In the genomic region with DNA sequence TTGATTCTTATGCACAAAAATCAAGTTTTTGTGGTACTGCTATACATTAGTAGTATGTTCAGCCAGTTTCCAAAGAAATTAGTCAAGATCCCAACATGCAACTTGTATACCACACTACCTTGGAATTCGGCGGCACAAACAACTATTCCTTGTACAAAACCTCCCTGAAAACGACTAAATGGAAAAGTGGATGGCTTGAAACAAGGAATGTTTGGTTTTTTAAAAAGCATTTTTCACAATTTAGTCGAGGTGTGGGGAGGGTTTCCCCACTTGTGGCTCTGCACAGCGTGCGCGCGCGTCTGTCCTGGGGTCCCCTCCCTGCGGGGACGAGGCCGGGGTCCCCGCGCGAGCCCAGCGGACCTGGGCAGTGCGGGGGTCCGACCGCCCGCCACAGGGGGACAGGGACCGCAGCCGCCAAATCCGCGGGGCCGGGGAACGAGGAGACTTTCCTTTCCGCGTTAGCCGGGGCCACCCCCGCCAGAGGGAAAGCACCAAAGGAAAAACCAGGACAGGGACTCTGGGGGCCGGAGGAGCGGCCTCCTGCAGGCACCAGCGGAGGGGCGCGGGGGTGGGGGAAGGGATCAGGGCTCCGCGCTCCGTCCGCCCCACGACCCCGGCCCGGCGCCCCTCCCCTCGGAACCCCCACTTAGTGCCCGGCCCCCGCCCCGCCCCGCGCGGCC, we compare ENCODE assay signal across 8 cellular contexts. TPM values are rescaled to one million over a fixed set of nuclear protein-coding genes. Genes with fewer than 3 reads are reported as not detected.
DNase-seq lines count a peak whose midpoint lies in the region; ATAC-seq and TF ChIP-seq lines count a peak whose summit lies in the region.

No MANE protein-coding gene starts in this region.

- peaks cover 0 to 2% (median 0%) of the 10 kb centered on the region in 9 donors for H3K9me3 Mint-ChIP-seq in naive thymus-derived CD8-positive, alpha-beta T cell

- peak overlapping the region; percentile 15 to 75 (median 54) for H3K4me3 Mint-ChIP-seq in naive thymus-derived CD8-positive, alpha-beta T cell

- TF ChIP-seq EP300 in esophagus muscularis mucosa (IDR thresholded peaks at IDR 0.05) = no peak

- DNase-seq in AG08396 (ENCODE audit: low spot score) (peak; percentile 73), esophagus muscularis mucosa (ENCODE audit: extremely low spot score) (no peak), putamen (ENCODE audit: low spot score) (no peak)
- DNase-seq in naive thymus-derived CD8-positive, alpha-beta T cell = no peak
- DNase-seq in activated CD8-positive, alpha-beta memory T cell treated with anti-CD3 and anti-CD28 coated beads, Interleukin-2, amount 50 U/mL, for 48 hours = no peak

- H3K27me3 Mint-ChIP-seq in naive thymus-derived CD8-positive, alpha-beta T cell = peaks cover 7 to 43% (median 28%) of the 10 kb centered on the region in 5 donors

- H3K4me1 ChIP-seq in esophagus muscularis mucosa = peaks cover 28 to 45% (median 35%) of the 10 kb centered on the region in 4 donors

- no peaks in the 10 kb centered on the region for H3K9me3 ChIP-seq in esophagus muscularis mucosa

- ATAC-seq in GM18502 (IDR thresholded peaks at IDR 0.05; ENCODE audit: poor library complexity, unreplicated experiment) (peak; percentile 22), HG02885 (IDR thresholded peaks at IDR 0.05; ENCODE audit: poor library complexity, unreplicated experiment) (peak; percentile 24), SK-N-SH treated with all-trans-retinoic acid at 6 μM for 48 hours (peak; percentile 61)
- ATAC-seq in naive thymus-derived CD8-positive, alpha-beta T cell = peak; percentile 5 to 15

- no peak for TF ChIP-seq POLR2A in esophagus muscularis mucosa (IDR thresholded peaks at IDR 0.05; ENCODE audit: low read depth)

- 4% methylated on average over 37 of the region's 50 CpGs for WGBS in esophagus muscularis mucosa

- H3K36me3 ChIP-seq in esophagus muscularis mucosa = no peaks in the 10 kb centered on the region

- no peaks in the 10 kb centered on the region for H3K27me3 ChIP-seq in esophagus muscularis mucosa

- H3K4me3 ChIP-seq in esophagus muscularis mucosa = peak overlapping the region; percentile 83 to 97 (median 86)

- peaks cover 6 to 25% (median 15%) of the 10 kb centered on the region in 4 donors for H3K4me1 Mint-ChIP-seq in naive thymus-derived CD8-positive, alpha-beta T cell

- POLR2A ChIA-PET in naive thymus-derived CD8-positive, alpha-beta T cell (lab: Charles Lee) = no interaction called here

- intact Hi-C loops in esophagus muscularis mucosa (cut with DNase I) = loop anchor here (2.0 to 5.0 kb wide), 2 partner anchors 82 to 144 kb away; no protein-coding TSS in a partner anchor

- H3K36me3 Mint-ChIP-seq in naive thymus-derived CD8-positive, alpha-beta T cell = no peaks in the 10 kb centered on the region

- H3K27ac Mint-ChIP-seq in naive thymus-derived CD8-positive, alpha-beta T cell = peak overlapping the region in 1 of 10 donors; percentile 34

- no peak for TF ChIP-seq CTCF in esophagus muscularis mucosa (IDR thresholded peaks at IDR 0.05)

- H3K27ac ChIP-seq in esophagus muscularis mucosa (replicated peaks in 1 of 4) = peak overlapping the region; percentile 88 to 90 (median 90)

TF ChIP-seq in SK-N-SH treated with all-trans-retinoic acid at 6 μM for 48 hours, 23 proteins besides CTCF, POLR2A, EP300 and RAD21:
- TF ChIP-seq RARB (CRISPR knock-in tag; IDR thresholded peaks at IDR 0.05) (no peak), ZFP30 (CRISPR knock-in tag; IDR thresholded peaks at IDR 0.05) (no peak), ZFP3 (CRISPR knock-in tag; IDR thresholded peaks at IDR 0.05) (no peak), GLIS3 (CRISPR knock-in tag; IDR thresholded peaks at IDR 0.05) (no peak), TOX (CRISPR knock-in tag; IDR thresholded peaks at IDR 0.05; ENCODE audit: borderline replicate concordance) (no peak), ZC3H10 (CRISPR knock-in tag; IDR thresholded peaks at IDR 0.05) (no peak), ESRRG (CRISPR knock-in tag; IDR thresholded peaks at IDR 0.05) (no peak)
- TF ChIP-seq, protein P1, sequence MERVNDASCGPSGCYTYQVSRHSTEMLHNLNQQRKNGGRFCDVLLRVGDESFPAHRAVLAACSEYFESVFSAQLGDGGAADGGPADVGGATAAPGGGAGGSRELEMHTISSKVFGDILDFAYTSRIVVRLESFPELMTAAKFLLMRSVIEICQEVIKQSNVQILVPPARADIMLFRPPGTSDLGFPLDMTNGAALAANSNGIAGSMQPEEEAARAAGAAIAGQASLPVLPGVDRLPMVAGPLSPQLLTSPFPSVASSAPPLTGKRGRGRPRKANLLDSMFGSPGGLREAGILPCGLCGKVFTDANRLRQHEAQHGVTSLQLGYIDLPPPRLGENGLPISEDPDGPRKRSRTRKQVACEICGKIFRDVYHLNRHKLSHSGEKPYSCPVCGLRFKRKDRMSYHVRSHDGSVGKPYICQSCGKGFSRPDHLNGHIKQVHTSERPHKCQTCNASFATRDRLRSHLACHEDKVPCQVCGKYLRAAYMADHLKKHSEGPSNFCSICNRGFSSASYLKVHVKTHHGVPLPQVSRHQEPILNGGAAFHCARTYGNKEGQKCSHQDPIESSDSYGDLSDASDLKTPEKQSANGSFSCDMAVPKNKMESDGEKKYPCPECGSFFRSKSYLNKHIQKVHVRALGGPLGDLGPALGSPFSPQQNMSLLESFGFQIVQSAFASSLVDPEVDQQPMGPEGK (CRISPR knock-in tag; IDR thresholded peaks at IDR 0.05; ENCODE audit: borderline replicate concordance) = no peak
- TF ChIP-seq, protein P2, sequence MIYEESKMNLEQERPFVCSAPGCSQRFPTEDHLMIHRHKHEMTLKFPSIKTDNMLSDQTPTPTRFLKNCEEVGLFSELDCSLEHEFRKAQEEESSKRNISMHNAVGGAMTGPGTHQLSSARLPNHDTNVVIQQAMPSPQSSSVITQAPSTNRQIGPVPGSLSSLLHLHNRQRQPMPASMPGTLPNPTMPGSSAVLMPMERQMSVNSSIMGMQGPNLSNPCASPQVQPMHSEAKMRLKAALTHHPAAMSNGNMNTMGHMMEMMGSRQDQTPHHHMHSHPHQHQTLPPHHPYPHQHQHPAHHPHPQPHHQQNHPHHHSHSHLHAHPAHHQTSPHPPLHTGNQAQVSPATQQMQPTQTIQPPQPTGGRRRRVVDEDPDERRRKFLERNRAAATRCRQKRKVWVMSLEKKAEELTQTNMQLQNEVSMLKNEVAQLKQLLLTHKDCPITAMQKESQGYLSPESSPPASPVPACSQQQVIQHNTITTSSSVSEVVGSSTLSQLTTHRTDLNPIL (CRISPR knock-in tag; IDR thresholded peaks at IDR 0.05; ENCODE audit: low read depth) = no peak
- TF ChIP-seq, protein P3, sequence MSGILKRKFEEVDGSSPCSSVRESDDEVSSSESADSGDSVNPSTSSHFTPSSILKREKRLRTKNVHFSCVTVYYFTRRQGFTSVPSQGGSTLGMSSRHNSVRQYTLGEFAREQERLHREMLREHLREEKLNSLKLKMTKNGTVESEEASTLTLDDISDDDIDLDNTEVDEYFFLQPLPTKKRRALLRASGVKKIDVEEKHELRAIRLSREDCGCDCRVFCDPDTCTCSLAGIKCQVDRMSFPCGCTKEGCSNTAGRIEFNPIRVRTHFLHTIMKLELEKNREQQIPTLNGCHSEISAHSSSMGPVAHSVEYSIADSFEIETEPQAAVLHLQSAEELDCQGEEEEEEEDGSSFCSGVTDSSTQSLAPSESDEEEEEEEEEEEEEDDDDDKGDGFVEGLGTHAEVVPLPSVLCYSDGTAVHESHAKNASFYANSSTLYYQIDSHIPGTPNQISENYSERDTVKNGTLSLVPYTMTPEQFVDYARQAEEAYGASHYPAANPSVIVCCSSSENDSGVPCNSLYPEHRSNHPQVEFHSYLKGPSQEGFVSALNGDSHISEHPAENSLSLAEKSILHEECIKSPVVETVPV (CRISPR knock-in tag; IDR thresholded peaks at IDR 0.05) = no peak
- TF ChIP-seq, protein P4, sequence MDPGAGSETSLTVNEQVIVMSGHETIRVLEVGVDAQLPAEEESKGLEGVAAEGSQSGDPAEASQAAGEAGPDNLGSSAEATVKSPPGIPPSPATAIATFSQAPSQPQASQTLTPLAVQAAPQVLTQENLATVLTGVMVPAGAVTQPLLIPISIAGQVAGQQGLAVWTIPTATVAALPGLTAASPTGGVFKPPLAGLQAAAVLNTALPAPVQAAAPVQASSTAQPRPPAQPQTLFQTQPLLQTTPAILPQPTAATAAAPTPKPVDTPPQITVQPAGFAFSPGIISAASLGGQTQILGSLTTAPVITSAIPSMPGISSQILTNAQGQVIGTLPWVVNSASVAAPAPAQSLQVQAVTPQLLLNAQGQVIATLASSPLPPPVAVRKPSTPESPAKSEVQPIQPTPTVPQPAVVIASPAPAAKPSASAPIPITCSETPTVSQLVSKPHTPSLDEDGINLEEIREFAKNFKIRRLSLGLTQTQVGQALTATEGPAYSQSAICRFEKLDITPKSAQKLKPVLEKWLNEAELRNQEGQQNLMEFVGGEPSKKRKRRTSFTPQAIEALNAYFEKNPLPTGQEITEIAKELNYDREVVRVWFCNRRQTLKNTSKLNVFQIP (CRISPR knock-in tag; IDR thresholded peaks at IDR 0.05; ENCODE audit: borderline replicate concordance, low read depth) = no peak

RNA-seq across cellular contexts. Expression of gene SOCS6, which starts 0.5 kb away (rescaled TPM):
- total RNA-seq in esophagus muscularis mucosa = 10 to 100 TPM; 14.1 to 22.3 (median 19.4) TPM
- 1 to 10 TPM; 2.0 to 2.9 TPM for total RNA-seq in naive thymus-derived CD8-positive, alpha-beta T cell
- polyA plus RNA-seq in naive thymus-derived CD8-positive, alpha-beta T cell = under 1 TPM in 2 of 3 donors, not detected in 1; 0.28 to 0.43 TPM

Comparison
In these comparisons a context has a peak if more than half of its experiments do, and no peak if none do; other contexts are left out.
1. ATAC-seq: peak in every context shown above with its lines; median percentile 61 in SK-N-SH treated with all-trans-retinoic acid at 6 μM for 48 hours; 24 in HG02885; 22 in GM18502; 10 in naive thymus-derived CD8-positive, alpha-beta T cell.